Comparison of ENCODE assay signal across 9 cellular contexts in genomic region chr17:58351182-58351581, GRCh38. TPM values are rescaled to one million over a fixed set of nuclear protein-coding genes. Genes with fewer than 3 reads are reported as not detected.
DNase-seq lines count a peak whose midpoint lies in the region; ATAC-seq, FAIRE-seq and TF ChIP-seq lines count a peak whose summit lies in the region.
"Had no signal": no experiment of that assay in that cellular context is flagged by ENCODE, and none has a peak within 500 bp of the region (broad histone marks: within the 10 kb centered on the region; RNA-seq: fewer than 3 reads in every experiment).

No MANE protein-coding gene starts in this region.

- H4K8ac ChIP-seq in mesendoderm (ENCODE audit: low read depth, low read length), result no peak overlapping the region

- H3K9me1 ChIP-seq in K562 (ENCODE audit: control insufficient read depth, insufficient read depth, low read length), result no peaks in the 10 kb centered on the region

- no peaks in the 10 kb centered on the region for H3K27me3 ChIP-seq in heart left ventricle
- H3K27me3 ChIP-seq in K562 (ENCODE audit: control insufficient read depth in 2 of 2, insufficient read depth in 2 of 2, low read length in 2 of 2), result no peaks in the 10 kb centered on the region
- H3K27me3 ChIP-seq in mesendoderm (ENCODE audit: insufficient read depth, low read length, poor library complexity), result no peaks in the 10 kb centered on the region

- BruUV-seq in K562 (replicated peaks; lab: Mats Ljungman, UMichigan), result no TSS peak

- H4K5ac ChIP-seq in mesendoderm (ENCODE audit: low read length), result no peak overlapping the region

- DNase-seq in heart left ventricle (no peak), Right ventricle myocardium superior (no peak), K562 (ENCODE audit: extremely low read depth in 1 of 4, low spot score in 3 of 4) (peak in 1 of 4 experiments; percentile 2), mesendoderm (no peak), posterior vena cava (ENCODE audit: low spot score) (no peak), activated gamma-delta T cell treated with Interleukin-2 at 50 U/mL for 16 hours (no peak)

- FAIRE-seq in K562 (lab: Jason Lieb, UNC), result no peak
- FAIRE-seq: G401.6 had no signal

- H3K9me3 ChIP-seq in heart left ventricle (no peaks in the 10 kb centered on the region), K562 (replicated peaks; ENCODE audit: control insufficient read depth, insufficient read depth, low read depth, low read length) (no peaks in the 10 kb centered on the region)

- H2BK15ac ChIP-seq in mesendoderm (replicated peaks; ENCODE audit: low read depth), result no peak overlapping the region

- POLR2A ChIA-PET in K562 (lab: Yijun Ruan, JAX), result interaction anchor here (1.8 to 17.7 kb wide), 8 partner anchors 11 to 280 kb away, joined by 4 to 257 read pairs (median 18); no protein-coding TSS in a partner anchor

- ATAC-seq in heart left ventricle (no peak), Right ventricle myocardium superior (ENCODE audit: poor library complexity) (no peak), K562 (no peak), HG02610 (IDR thresholded peaks at IDR 0.05; ENCODE audit: unreplicated experiment) (no peak)

- no peak overlapping the region for H3K4ac ChIP-seq in mesendoderm (ENCODE audit: low read depth, low read length)

- TF ChIP-seq POLR2A in heart left ventricle (IDR thresholded peaks at IDR 0.05), result no peak
- no peak for TF ChIP-seq POLR2A in K562 (conservative IDR thresholded peaks at IDR 0.05)

- H3K9ac ChIP-seq in K562 (ENCODE audit: insufficient read depth in 1 of 2, low read depth in 2 of 2, low read length in 2 of 2), result peak overlapping the region; percentile 94 to 99
- H3K9ac ChIP-seq in mesendoderm (ENCODE audit: low read length), result peak overlapping the region; percentile 97

- no peak overlapping the region for H2BK120ac ChIP-seq in mesendoderm (ENCODE audit: low read depth, low read length)

- peak overlapping the region; percentile 99 for H3K56ac ChIP-seq in mesendoderm (ENCODE audit: low read length)

- H3K4me3 ChIP-seq in heart left ventricle (peak overlapping the region; percentile 70 to 98 (median 88)), K562 (peak overlapping the region; percentile 99), mesendoderm (ENCODE audit: low read length) (peak overlapping the region; percentile 98), urinary bladder (ENCODE audit: low read depth, low read length) (peak overlapping the region; percentile 95)

- TF ChIP-seq EP300 in K562 (IDR thresholded peaks at IDR 0.05; ENCODE audit: low read length), result no peak

- H3K4me1 ChIP-seq in heart left ventricle, result peaks cover 0 to 54% (median 17%) of the 10 kb centered on the region in 12 donors
- H3K4me1 ChIP-seq in K562 (replicated peaks in 1 of 2; ENCODE audit: control insufficient read depth in 2 of 2, insufficient read depth in 2 of 2, low read length in 2 of 2), result peaks cover 15 to 20% of the 10 kb centered on the region in 2 experiments; a peak in 4 of 5 replicates
- peaks cover 3% of the 10 kb centered on the region for H3K4me1 ChIP-seq in mesendoderm (ENCODE audit: control insufficient read depth, low read depth, low read length)
- no peaks in the 10 kb centered on the region for H3K4me1 ChIP-seq in urinary bladder (ENCODE audit: insufficient read depth)

- H3K18ac ChIP-seq in mesendoderm (ENCODE audit: low read length), result no peak overlapping the region

- peak overlapping the region in 3 of 12 donors; percentile 90 to 98 (median 93) for H3K27ac ChIP-seq in heart left ventricle
- H3K27ac ChIP-seq in K562 (ENCODE audit: extremely low read depth, low read depth, low read length), result peak overlapping the region; percentile 93; the same call in 2 of the 3 replicates
- H3K27ac ChIP-seq in mesendoderm (ENCODE audit: low read depth, low read length), result no peak overlapping the region
- no peak overlapping the region for H3K27ac ChIP-seq in urinary bladder (ENCODE audit: low read depth)

- TF ChIP-seq RAD21 in K562 (CRISPR knock-in tag; conservative IDR thresholded peaks at IDR 0.05 in 1 of 2, IDR thresholded peaks at IDR 0.05 in 1 of 2), result no peak

- H3K36me3 ChIP-seq in heart left ventricle, result peaks cover 1 to 50% (median 48%) of the 10 kb centered on the region in 9 donors
- H3K36me3 ChIP-seq in K562 (ENCODE audit: control insufficient read depth, insufficient read depth, low read length), result peaks cover 45% of the 10 kb centered on the region
- H3K36me3 ChIP-seq in mesendoderm (ENCODE audit: control insufficient read depth, insufficient read depth, low read length), result peaks cover 10% of the 10 kb centered on the region
- no peaks in the 10 kb centered on the region for H3K36me3 ChIP-seq in urinary bladder (ENCODE audit: insufficient read depth)

- H3K23ac ChIP-seq in mesendoderm (ENCODE audit: low read length), result no peak overlapping the region

- TF ChIP-seq CTCF in heart left ventricle (IDR thresholded peaks at IDR 0.05), result no peak
- no peak for TF ChIP-seq CTCF in K562 (IDR thresholded peaks at IDR 0.05 in 2 of 3, conservative IDR thresholded peaks at IDR 0.05 in 1 of 3; ENCODE audit: insufficient read depth in 2 of 3, low read depth in 1 of 3, low read length in 3 of 3)

- peaks cover 4% of the 10 kb centered on the region for H3K79me1 ChIP-seq in mesendoderm (ENCODE audit: low read length)

- H3K4me2 ChIP-seq in K562 (ENCODE audit: insufficient read depth, low read length) (peak overlapping the region; percentile 100), mesendoderm (ENCODE audit: low read length) (peak overlapping the region; percentile 73)

- intact Hi-C loops in heart left ventricle (cut with DNase I), result loop anchor here in 2 of 10 donors (5.0 kb wide), 2 partner anchors 66 to 166 kb away; partner anchors contain the start of gene RNF43 (in 1 of the 2)
- intact Hi-C loops in Right ventricle myocardium superior (cut with DNase I), result no loop called here
- intact Hi-C loops in K562 (cut with micrococcal nuclease), result loop anchor here (5.0 kb wide), 1 partner anchor 86 kb away; no protein-coding TSS in a partner anchor
- intact Hi-C loops in posterior vena cava (cut with DNase I), result no loop called here

- WGBS in heart left ventricle, 4 donors, result 57 to 71% (median 59%) methylated on average over 4 of the region's 4 CpGs
- 27% methylated on average over 4 of the region's 4 CpGs for WGBS in K562 (ENCODE audit: insufficient coverage, low coverage, missing lambda C conversion rate)
- no CpG with 5 or more reads among the region's 4 CpGs for WGBS in mesendoderm (ENCODE audit: extremely low coverage, insufficient coverage, low lambda C conversion rate)
- WGBS in urinary bladder, result 52% methylated on average over 4 of the region's 4 CpGs

- H2AK5ac ChIP-seq in mesendoderm (ENCODE audit: low read length), result no peak overlapping the region

- no peak overlapping the region for H2AFZ ChIP-seq in K562 (ENCODE audit: low read depth, low read length)

- H3K79me2 ChIP-seq in K562 (ENCODE audit: control insufficient read depth, insufficient read depth, low read length), result peaks cover 36% of the 10 kb centered on the region
- H3K79me2 ChIP-seq in mesendoderm (ENCODE audit: control insufficient read depth, insufficient read depth, low read length), result peaks cover 8% of the 10 kb centered on the region

- in situ Hi-C loops in K562 (cut with MboI), result no loop called here

- CTCF ChIA-PET in K562 (lab: Yijun Ruan, JAX; ENCODE audit: low intra/inter-chr PET ratio), result no interaction called here

- no peaks in the 10 kb centered on the region; the same call in 1 of the 2 replicates for H4K20me1 ChIP-seq in K562 (replicated peaks; ENCODE audit: control insufficient read depth, insufficient read depth, low read length)

- no peak overlapping the region for H2BK5ac ChIP-seq in mesendoderm (ENCODE audit: low read length)

RNA-seq across cellular contexts. Expression of gene SUPT4H1, which starts 0.8 kb away (rescaled TPM):
- 10 to 100 TPM; 44.1 to 69.9 (median 58.0) TPM for total RNA-seq in heart left ventricle
- 10 to 100 TPM; 53.9 to 92.7 TPM for polyA plus RNA-seq in heart left ventricle
- total RNA-seq in Right ventricle myocardium superior, result 59.2 TPM
- total RNA-seq in K562 (2011; cell fraction: chromatin; rRNA removed; ENCODE audit: low replicate concordance), result 26.0 and 31.9 TPM in 2 replicates
- total RNA-seq in K562 (2011; cell fraction: nucleolus; rRNA removed), result 30.7 and 32.8 TPM in 2 replicates
- 38.1 and 51.1 TPM in 2 replicates for total RNA-seq in K562 (2011; cell fraction: nucleoplasm; rRNA removed)
- total RNA-seq in K562 (2014; rRNA removed), result 62.1 and 94.0 TPM in 2 replicates
- total RNA-seq in K562 (2014; rRNA removed; fragmentation: Illumina TruSeq; extraction: Trizol), result 102 and 108 TPM in 2 replicates
- total RNA-seq in K562 (2015; rRNA removed; fragmentation: Illumina TruSeq; extraction: Trizol), result 90.6 and 94.8 TPM in 2 replicates
- total RNA-seq in K562 (2021), result 105 and 111 TPM in 2 replicates
- polyA plus RNA-seq in K562 (2011; rRNA removed), result 198 and 273 TPM in 2 replicates
- 118 and 163 TPM in 2 replicates for polyA plus RNA-seq in K562 (2011; cell fraction: cytosol; rRNA removed)
- polyA plus RNA-seq in K562 (2011; cell fraction: nucleus; rRNA removed), result 45.3 and 71.9 TPM in 2 replicates
- polyA plus RNA-seq in K562 (2012), result 120 and 125 TPM in 2 replicates
- 116 and 140 TPM in 2 replicates for polyA plus RNA-seq in K562 (2014; fragmentation: Illumina TruSeq; extraction: Trizol)
- polyA plus RNA-seq in K562 (2014; fragmentation: Nextera tagmentation; extraction: Ambion mirVana), result 100 to 1,000 TPM; 235 to 320 TPM
- 113 and 117 TPM in 2 replicates for polyA plus RNA-seq in K562 (2014; rRNA removed)
- 107 and 135 TPM in 2 replicates for polyA minus RNA-seq in K562 (2011; rRNA and poly(A)+ RNA removed)
- polyA minus RNA-seq in K562 (2011; cell fraction: cytosol; rRNA and poly(A)+ RNA removed), result 23.5 and 42.2 TPM in 2 replicates
- polyA minus RNA-seq in K562 (2011; cell fraction: nucleus; rRNA and poly(A)+ RNA removed), result 12.4 and 23.0 TPM in 2 replicates
- 97.5 TPM for polyA plus RNA-seq in mesendoderm (2013, experiment 1 of 2)
- 99.4 TPM for polyA plus RNA-seq in mesendoderm (2013, experiment 2 of 2)
- 41.9 TPM for total RNA-seq in urinary bladder
- 98.3 TPM for polyA plus RNA-seq in urinary bladder
- 10 to 100 TPM; 48.4 to 50.1 TPM for total RNA-seq in posterior vena cava

RNA-seq across cellular contexts. Expression of gene TSPOAP1, which starts 22.6 kb away (rescaled TPM):
- total RNA-seq in heart left ventricle (10 to 100 TPM in 6 of 9 donors, 1 to 10 TPM in 3; 5.1 to 23.1 (median 13.3) TPM), Right ventricle myocardium superior (13.6 TPM), K562 (2014; rRNA removed) (1.0 and 1.8 TPM in 2 replicates), K562 (2014; rRNA removed; fragmentation: Illumina TruSeq; extraction: Trizol) (0.57 and 0.87 TPM in 2 replicates), K562 (2015; rRNA removed; fragmentation: Illumina TruSeq; extraction: Trizol) (0.94 and 1.2 TPM in 2 replicates), K562 (2021) (1.7 and 3.3 TPM in 2 replicates), urinary bladder (7.4 TPM), posterior vena cava (1 to 10 TPM; 8.2 to 10.0 TPM)
- polyA plus RNA-seq in heart left ventricle (10 to 100 TPM in 1 of 2 donors, 1 to 10 TPM in 1; 1.6 to 19.0 TPM), K562 (2011; rRNA removed) (3.2 and 3.3 TPM in 2 replicates), K562 (2014; fragmentation: Illumina TruSeq; extraction: Trizol) (1.1 and 1.2 TPM in 2 replicates), K562 (2014; fragmentation: Nextera tagmentation; extraction: Ambion mirVana) (not detected), K562 (2014; rRNA removed) (1.6 and 3.9 TPM in 2 replicates), urinary bladder (19.1 TPM)
- 26.2 and 58.3 TPM in 2 replicates for total RNA-seq in K562 (2011; cell fraction: chromatin; rRNA removed; ENCODE audit: low replicate concordance)
- 24.0 and 24.1 TPM in 2 replicates for total RNA-seq in K562 (2011; cell fraction: nucleolus; rRNA removed)
- total RNA-seq in K562 (2011; cell fraction: nucleoplasm; rRNA removed), result 18.1 and 18.9 TPM in 2 replicates
- polyA plus RNA-seq in K562 (2011; cell fraction: cytosol; rRNA removed), result 2.4 and 2.6 TPM in 2 replicates
- polyA plus RNA-seq in K562 (2011; cell fraction: nucleus; rRNA removed), result 26.8 and 38.8 TPM in 2 replicates
- 3.0 and 5.1 TPM in 2 replicates for polyA plus RNA-seq in K562 (2012)
- 1.1 and 1.8 TPM in 2 replicates for polyA minus RNA-seq in K562 (2011; rRNA and poly(A)+ RNA removed)
- 0.76 and 2.1 TPM in 2 replicates for polyA minus RNA-seq in K562 (2011; cell fraction: cytosol; rRNA and poly(A)+ RNA removed)
- 4.1 and 6.2 TPM in 2 replicates for polyA minus RNA-seq in K562 (2011; cell fraction: nucleus; rRNA and poly(A)+ RNA removed)
- polyA plus RNA-seq in mesendoderm (2013, experiment 1 of 2), result 0.93 TPM
- 0.78 TPM for polyA plus RNA-seq in mesendoderm (2013, experiment 2 of 2)
